14 cellular contexts compared by ENCODE assay signal in the genomic region with DNA sequence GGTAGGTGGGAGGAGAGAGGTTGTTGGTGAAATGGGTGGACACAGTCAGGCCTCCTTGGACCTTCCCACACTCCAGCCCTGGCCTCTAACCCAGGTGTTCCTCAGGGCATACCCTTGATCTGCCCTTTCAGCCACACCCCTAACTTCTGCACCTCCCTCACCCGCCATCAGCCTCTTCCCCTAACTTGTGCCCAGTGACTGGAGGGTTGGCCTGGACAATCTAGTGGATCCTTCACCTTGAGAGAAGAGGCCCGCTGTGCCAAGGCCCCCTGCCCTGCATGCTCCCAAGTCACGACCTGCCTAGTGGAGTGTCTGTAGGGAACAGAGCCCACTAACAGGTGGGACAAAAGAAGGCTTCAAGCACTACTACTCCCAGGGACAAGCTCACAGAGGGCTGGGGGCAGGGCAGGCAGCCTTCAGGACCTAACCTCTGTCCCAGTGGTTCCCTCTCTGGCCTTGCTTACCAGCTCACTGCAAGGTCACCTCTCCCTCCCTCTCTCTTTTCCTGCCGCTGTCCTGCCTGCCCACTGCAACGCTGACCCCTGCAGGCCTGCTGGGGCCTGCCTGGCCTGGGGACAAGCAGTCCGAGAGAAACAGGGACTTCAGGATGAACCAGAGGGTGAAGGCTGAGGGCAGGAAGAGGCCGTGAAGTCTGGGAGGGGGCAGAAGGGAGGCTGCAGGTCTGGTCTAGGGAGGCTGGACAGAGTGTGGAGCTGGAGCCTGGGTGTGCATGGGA. TPM values are rescaled to one million over a fixed set of nuclear protein-coding genes. Genes with fewer than 3 reads are reported as not detected.
A peak's percentile ranks its signal among the peaks of the same experiment; 100 is the strongest.
DNase-seq lines count a peak whose midpoint lies in the region; ATAC-seq, FAIRE-seq and TF ChIP-seq lines count a peak whose summit lies in the region.
"Had no signal": no experiment of that assay in that cellular context is flagged by ENCODE, and none has a peak within 500 bp of the region (broad histone marks: within the 10 kb centered on the region; RNA-seq: fewer than 3 reads in every experiment).

No MANE protein-coding gene starts in this region.

- H3K9me3 ChIP-seq in Loucy (ENCODE audit: insufficient read depth, low read depth, low read length) (no peaks in the 10 kb centered on the region), endothelial cell of umbilical vein (replicated peaks; ENCODE audit: control insufficient read depth, insufficient read depth, low read length) (no peaks in the 10 kb centered on the region)
- H3K9me3 ChIP-seq in CD4-positive, alpha-beta T cell (ENCODE audit: control insufficient read depth, low read length) = no peaks in the 10 kb centered on the region
- H3K9me3 ChIP-seq: gastroesophageal sphincter had no signal

- no peaks in the 10 kb centered on the region for H3K4me1 Mint-ChIP-seq in nephron
- peaks cover 9% of the 10 kb centered on the region for H3K4me1 Mint-ChIP-seq in CD4-positive, alpha-beta T cell (ENCODE audit: low read depth)

- no TSS peak for BruUV-seq in endothelial cell of umbilical vein (replicated peaks; lab: Mats Ljungman, UMichigan)

- TF ChIP-seq CTCF in Loucy (conservative IDR thresholded peaks at IDR 0.05; ENCODE audit: low read length) (peak; percentile 45), endothelial cell of umbilical vein (IDR thresholded peaks at IDR 0.05; ENCODE audit: extremely low read depth in 1 of 2, insufficient read depth in 1 of 2, low read depth in 1 of 2, low read length in 2 of 2) (peak; percentile 11 to 28), nephron (IDR thresholded peaks at IDR 0.05; ENCODE audit: unreplicated experiment in 3 of 3) (peak; percentile 13 to 37 (median 15))
- no peak for TF ChIP-seq CTCF in CD4-positive, alpha-beta T cell (IDR thresholded peaks at IDR 0.05)

- CTCF ChIA-PET in endothelial cell of umbilical vein (lab: Charles Lee) = interaction anchor here (1.1 to 2.1 kb wide), 3 partner anchors 11 to 131 kb away, joined by 3 to 5 read pairs (median 5); no protein-coding TSS in a partner anchor
- CTCF ChIA-PET in CD4-positive, alpha-beta T cell (lab: Charles Lee) = no interaction called here

- H3K27me3 ChIP-seq in Loucy (ENCODE audit: insufficient read depth, low read length, poor library complexity, severe bottlenecking) (no peaks in the 10 kb centered on the region), endothelial cell of umbilical vein (ENCODE audit: control insufficient read depth in 2 of 2, insufficient read depth in 2 of 2, low read length in 2 of 2) (peaks cover 19 to 24% of the 10 kb centered on the region in 2 experiments)
- H3K27me3 ChIP-seq in CD4-positive, alpha-beta T cell (ENCODE audit: control insufficient read depth, insufficient read depth, low read length) = peaks cover 27% of the 10 kb centered on the region

- H3K9me1 ChIP-seq in endothelial cell of umbilical vein (replicated peaks; ENCODE audit: control insufficient read depth, extremely low read depth, insufficient read depth, low read length) = no peaks in the 10 kb centered on the region

- in situ Hi-C loops in Caki2 (cut with HindIII; ENCODE audit: low pct_unique_long_range_greater_than_20kb, low sequenced_read_pairs) = no loop called here

- no peaks in the 10 kb centered on the region for H3K4me1 ChIP-seq in Loucy (ENCODE audit: insufficient read depth, low read length, poor library complexity, severe bottlenecking)
- no peaks in the 10 kb centered on the region for H3K4me1 ChIP-seq in endothelial cell of umbilical vein (ENCODE audit: control insufficient read depth, extremely low read depth, insufficient read depth, low read length)

- H4K20me1 ChIP-seq in Loucy (ENCODE audit: insufficient read depth, low read length, poor library complexity, severe bottlenecking) (no peaks in the 10 kb centered on the region), endothelial cell of umbilical vein (replicated peaks; ENCODE audit: control insufficient read depth, extremely low read depth, insufficient read depth, low read length) (no peaks in the 10 kb centered on the region)

- H3K4me3 ChIP-seq in Loucy (ENCODE audit: low read length, poor library complexity, severe bottlenecking) (no peak overlapping the region), endothelial cell of umbilical vein (replicated peaks in 1 of 3; ENCODE audit: insufficient read depth in 1 of 3, low read depth in 1 of 3, low read length in 3 of 3) (no peak overlapping the region)
- H3K4me3 ChIP-seq: gastroesophageal sphincter had no signal

- H3F3A ChIP-seq in Loucy (ENCODE audit: low read depth) = no peaks in the 10 kb centered on the region

- dilution Hi-C loops in endothelial cell of umbilical vein (cut with MboI; ENCODE audit: extremely low pct_ligation_motif_present, low sequenced_read_pairs) = no loop called here

- peaks cover 67% of the 10 kb centered on the region for H3K27me3 Mint-ChIP-seq in nephron (ENCODE audit: low read depth)
- peaks cover 60% of the 10 kb centered on the region for H3K27me3 Mint-ChIP-seq in CD4-positive, alpha-beta T cell

- ATAC-seq in GM18870 (IDR thresholded peaks at IDR 0.05; ENCODE audit: unreplicated experiment) = no peak
- no peak for ATAC-seq in CD4-positive, alpha-beta T cell (ENCODE audit: poor library complexity)
- ATAC-seq: gastroesophageal sphincter had no signal

- H3K4me2 ChIP-seq in Loucy (ENCODE audit: low read depth, low read length, poor library complexity, severe bottlenecking) (no peak overlapping the region), endothelial cell of umbilical vein (ENCODE audit: insufficient read depth, low read length) (no peak overlapping the region)

- H3K36me3 ChIP-seq in Loucy (ENCODE audit: insufficient read depth, low read length) (no peaks in the 10 kb centered on the region), endothelial cell of umbilical vein (ENCODE audit: control insufficient read depth in 2 of 2, extremely low read depth in 1 of 2, insufficient read depth in 2 of 2, low read length in 2 of 2) (no peaks in the 10 kb centered on the region)
- H3K36me3 ChIP-seq: gastroesophageal sphincter had no signal

- intact Hi-C loops in endothelial cell of umbilical vein (cut with micrococcal nuclease) = no loop called here
- intact Hi-C loops in CD4-positive, alpha-beta T cell (cut with DNase I, micrococcal nuclease) = no loop called here

- H3K9me3 Mint-ChIP-seq in nephron = no peaks in the 10 kb centered on the region
- no peaks in the 10 kb centered on the region for H3K9me3 Mint-ChIP-seq in CD4-positive, alpha-beta T cell

- H2AFZ ChIP-seq in Loucy (ENCODE audit: low read length) = no peak overlapping the region
- no peak overlapping the region for H2AFZ ChIP-seq in endothelial cell of umbilical vein (ENCODE audit: low read depth, low read length)

- H3K79me2 ChIP-seq in Loucy (ENCODE audit: insufficient read depth, low read length) (no peaks in the 10 kb centered on the region), endothelial cell of umbilical vein (ENCODE audit: control insufficient read depth, insufficient read depth, low read length) (no peaks in the 10 kb centered on the region)

- no peak for FAIRE-seq in endothelial cell of umbilical vein (lab: Jason Lieb, UNC)
- FAIRE-seq: astrocyte, G401.6 had no signal

- no peaks in the 10 kb centered on the region for H3K9me2 ChIP-seq in Loucy (replicated peaks; ENCODE audit: low read depth, low read length)

- no peak overlapping the region for H3K27ac Mint-ChIP-seq in nephron
- H3K27ac Mint-ChIP-seq in CD4-positive, alpha-beta T cell = no peak overlapping the region

- no peak for TF ChIP-seq POLR2A in endothelial cell of umbilical vein (IDR thresholded peaks at IDR 0.05; ENCODE audit: low read depth, low read length)

- POLR2A ChIA-PET in endothelial cell of umbilical vein (lab: Charles Lee) = no interaction called here
- POLR2A ChIA-PET in CD4-positive, alpha-beta T cell (lab: Charles Lee) = no interaction called here

- peak overlapping the region in 1 of 3 experiments; percentile 62 for H3K4me3 Mint-ChIP-seq in nephron
- no peak overlapping the region for H3K4me3 Mint-ChIP-seq in CD4-positive, alpha-beta T cell

- H3K9ac ChIP-seq in Loucy (ENCODE audit: low read depth, low read length, poor library complexity, severe bottlenecking) = no peak overlapping the region
- no peak overlapping the region for H3K9ac ChIP-seq in endothelial cell of umbilical vein (replicated peaks; ENCODE audit: extremely low read depth, insufficient read depth, low read length)

- no peak overlapping the region for H3K27ac ChIP-seq in endothelial cell of umbilical vein (ENCODE audit: insufficient read depth, low read depth, low read length)
- H3K27ac ChIP-seq in CD4-positive, alpha-beta T cell (ENCODE audit: low read depth, low read length) = no peak overlapping the region
- H3K27ac ChIP-seq: gastroesophageal sphincter had no signal

- peak; percentile 28 for DNase-seq in Caki2 (ENCODE audit: low read depth)
- DNase-seq in endothelial cell of umbilical vein (ENCODE audit: low read depth, low spot score) = no peak
- no peak for DNase-seq in stimulated activated CD4-positive, alpha-beta T cell treated with anti-CD3 and anti-CD28 coated beads, Interleukin-2, amount 100 ng/mL, for 24 hours
- no peak for DNase-seq in CD4-positive, alpha-beta T cell
- no peak for DNase-seq in NCI-H82 treated with DMSO at 0.1 percent for 48 hours (lab: John Stamatoyannopoulos, UW; ENCODE audit: unreplicated experiment)
- DNase-seq: activated CD8-positive, alpha-beta memory T cell treated with anti-CD3 and anti-CD28 coated beads, Interleukin-2, amount 50 U/mL, for 4 hours; NCI-H2227 treated with DMSO at 0.1 percent for 48 hours; T-helper 1 cell had no signal

- H3K36me3 Mint-ChIP-seq in nephron (ENCODE audit: low read depth) = no peaks in the 10 kb centered on the region
- peaks cover 5% of the 10 kb centered on the region for H3K36me3 Mint-ChIP-seq in CD4-positive, alpha-beta T cell (ENCODE audit: low read depth)

TF ChIP-seq in endothelial cell of umbilical vein, 7 proteins besides CTCF, POLR2A, EP300 and RAD21:
- no peak for TF ChIP-seq MYC (IDR thresholded peaks at IDR 0.05; ENCODE audit: low read depth, low read length)

RNA-seq across cellular contexts. Expression of a gene that starts 3.3 kb away (rescaled TPM):
- total RNA-seq in Caki2 (2014; rRNA removed; shearing (Covaris generic); ENCODE audit: low replicate concordance) = 0.41 and 2.0 TPM in 2 replicates
- total RNA-seq in endothelial cell of umbilical vein = 0.55 and 0.78 TPM in 2 replicates
- 0.08 and 0.13 TPM in 2 replicates for polyA plus RNA-seq in endothelial cell of umbilical vein
- 0.12 and 0.20 TPM in 2 replicates for polyA plus RNA-seq in endothelial cell of umbilical vein (2011; cell fraction: cytosol; rRNA removed)
- 0.11 and 0.21 TPM in 2 replicates for polyA plus RNA-seq in endothelial cell of umbilical vein (2011; cell fraction: nucleus; rRNA removed)
- 0.12 and 0.26 TPM in 2 replicates for polyA plus RNA-seq in endothelial cell of umbilical vein (2012)
- 0.13 and 0.36 TPM in 2 replicates for polyA minus RNA-seq in endothelial cell of umbilical vein
- 1.8 TPM for polyA minus RNA-seq in endothelial cell of umbilical vein (2011; cell fraction: cytosol; rRNA and poly(A)+ RNA removed)
- 0.10 and 0.24 TPM in 2 replicates for polyA minus RNA-seq in endothelial cell of umbilical vein (2011; cell fraction: nucleus; rRNA and poly(A)+ RNA removed)
- total RNA-seq in CD4-positive, alpha-beta T cell = not detected
